In genomic region chr22:35894937-35895708, GRCh38 we compare ENCODE assay signal across 8 cellular contexts.
DNase-seq lines count a peak whose midpoint lies in the region; ATAC-seq, FAIRE-seq and TF ChIP-seq lines count a peak whose summit lies in the region.

No MANE protein-coding gene starts in this region.

- no peak overlapping the region for H3K9ac ChIP-seq in kidney (ENCODE audit: low read length in 2 of 2)

- POLR2A ChIA-PET in MCF 10A (lab: Yijun Ruan, JAX) = interaction anchor here (0.8 to 6.8 kb wide), 17 partner anchors 10 to 267 kb away, joined by 3 to 155 read pairs (median 5); partner anchors contain the start of gene RBFOX2

- TF ChIP-seq CTCF in HFFc6 (IDR thresholded peaks at IDR 0.05) (no peak), MCF 10A (IDR thresholded peaks at IDR 0.05; ENCODE audit: unreplicated experiment) (no peak), kidney (IDR thresholded peaks at IDR 0.05; ENCODE audit: borderline replicate concordance, extremely low read depth, insufficient read depth) (no peak)

- CTCF ChIA-PET in MCF 10A (lab: Yijun Ruan, JAX) = interaction anchor here (1.0 to 4.8 kb wide), 4 partner anchors 15 to 55 kb away, joined by 3 to 32 read pairs (median 8); no protein-coding TSS in a partner anchor

- H3K4me1 Mint-ChIP-seq in HFFc6 (ENCODE audit: low read depth) (peaks cover 72% of the 10 kb centered on the region), MCF 10A (ENCODE audit: insufficient read depth, unreplicated experiment) (peaks cover 42% of the 10 kb centered on the region), T-helper 17 cell (peaks cover 3% of the 10 kb centered on the region)
- H3K4me1 Mint-ChIP-seq in stimulated activated effector memory CD8-positive, alpha-beta T cell treated with anti-CD3 and anti-CD28 coated beads, Interleukin-12 subunit alpha, Interleukin-12 subunit beta, amount 100 ng/mL, for 72 hours = no peaks in the 10 kb centered on the region

- no peak for FAIRE-seq in kidney (lab: Jason Lieb, UNC)

- no peaks in the 10 kb centered on the region for H3K36me3 Mint-ChIP-seq in HFFc6 (ENCODE audit: low read depth)
- H3K36me3 Mint-ChIP-seq in MCF 10A (ENCODE audit: insufficient read depth, unreplicated experiment) = no peaks in the 10 kb centered on the region
- no peaks in the 10 kb centered on the region for H3K36me3 Mint-ChIP-seq in stimulated activated effector memory CD8-positive, alpha-beta T cell treated with anti-CD3 and anti-CD28 coated beads, Interleukin-12 subunit alpha, Interleukin-12 subunit beta, amount 100 ng/mL, for 72 hours
- H3K36me3 Mint-ChIP-seq in T-helper 17 cell (ENCODE audit: low read depth) = peaks cover 3% of the 10 kb centered on the region

- no peaks in the 10 kb centered on the region for H3K36me3 ChIP-seq in kidney (ENCODE audit: control insufficient read depth in 1 of 2, insufficient read depth in 2 of 2, low read length in 2 of 2)

- ATAC-seq in stimulated activated effector memory CD8-positive, alpha-beta T cell treated with anti-CD3 and anti-CD28 coated beads, Interleukin-12 subunit alpha, Interleukin-12 subunit beta, amount 100 ng/mL, for 72 hours = peak; percentile 43
- no peak for ATAC-seq in HG02852 (IDR thresholded peaks at IDR 0.05; ENCODE audit: unreplicated experiment)
- ATAC-seq in T-helper 17 cell = no peak

- no peaks in the 10 kb centered on the region for H3K9me3 Mint-ChIP-seq in HFFc6
- no peaks in the 10 kb centered on the region for H3K9me3 Mint-ChIP-seq in MCF 10A (ENCODE audit: unreplicated experiment)
- H3K9me3 Mint-ChIP-seq in stimulated activated effector memory CD8-positive, alpha-beta T cell treated with anti-CD3 and anti-CD28 coated beads, Interleukin-12 subunit alpha, Interleukin-12 subunit beta, amount 100 ng/mL, for 72 hours = no peaks in the 10 kb centered on the region

- DNase-seq in HFFc6 = peak; percentile 91
- DNase-seq in MCF 10A (ENCODE audit: unreplicated experiment) = peak; percentile 96
- no peak for DNase-seq in kidney
- DNase-seq in stimulated activated effector memory CD8-positive, alpha-beta T cell treated with anti-CD3 and anti-CD28 coated beads, Interleukin-12 subunit alpha, Interleukin-12 subunit beta, amount 100 ng/mL, for 72 hours (ENCODE audit: low spot score in 2 of 2) = no peak
- no peak for DNase-seq in activated CD4-positive, CD25-positive, alpha-beta regulatory T cell treated with anti-CD3 and anti-CD28 coated beads, Interleukin-2, amount 50 U/mL, for 72 hours
- DNase-seq in T-helper 17 cell = no peak
- no peak for DNase-seq in activated T-cell treated with anti-CD3 and anti-CD28 coated beads, Interleukin-2, amount 50 U/mL, for 48 hours

- peaks cover 8 to 12% of the 10 kb centered on the region in 2 donors for H3K4me1 ChIP-seq in kidney (ENCODE audit: control insufficient read depth in 1 of 2, insufficient read depth in 1 of 2, low read depth in 1 of 2, low read length in 2 of 2)

- H3K27ac ChIP-seq in kidney (ENCODE audit: low read depth in 2 of 2, low read length in 2 of 2) = no peak overlapping the region

- H3K4me3 Mint-ChIP-seq in HFFc6 (peak overlapping the region; percentile 53), MCF 10A (ENCODE audit: unreplicated experiment) (peak overlapping the region; percentile 79), T-helper 17 cell (no peak overlapping the region)
- H3K4me3 Mint-ChIP-seq in stimulated activated effector memory CD8-positive, alpha-beta T cell treated with anti-CD3 and anti-CD28 coated beads, Interleukin-12 subunit alpha, Interleukin-12 subunit beta, amount 100 ng/mL, for 72 hours = peak overlapping the region; percentile 25

- H3K27me3 Mint-ChIP-seq in HFFc6 (ENCODE audit: insufficient read depth) (no peaks in the 10 kb centered on the region; the same call in 1 of the 2 replicates), MCF 10A (ENCODE audit: insufficient read depth, unreplicated experiment) (no peaks in the 10 kb centered on the region), T-helper 17 cell (peaks cover 44% of the 10 kb centered on the region)

- H3K9me3 ChIP-seq in kidney (ENCODE audit: control insufficient read depth in 1 of 2, low read length in 2 of 2) (no peaks in the 10 kb centered on the region), T-helper 17 cell (ENCODE audit: control insufficient read depth, low read length, poor library complexity, severe bottlenecking) (no peaks in the 10 kb centered on the region)

- H3K4me3 ChIP-seq in kidney (ENCODE audit: low read length in 2 of 2) = peak overlapping the region; percentile 20 to 30

- intact Hi-C loops in MCF 10A (cut with micrococcal nuclease) = loop anchor here (1.0 kb wide), 1 partner anchor 57 kb away; no protein-coding TSS in a partner anchor
- intact Hi-C loops in kidney (cut with DNase I) = no loop called here

- BruUV-seq in MCF 10A (replicated peaks; lab: Mats Ljungman, UMichigan) = no TSS peak

- H3K27ac Mint-ChIP-seq in HFFc6 (peak overlapping the region; percentile 54), MCF 10A (ENCODE audit: low read depth, unreplicated experiment) (peak overlapping the region; percentile 90), T-helper 17 cell (no peak overlapping the region)
- H3K27ac Mint-ChIP-seq in stimulated activated effector memory CD8-positive, alpha-beta T cell treated with anti-CD3 and anti-CD28 coated beads, Interleukin-12 subunit alpha, Interleukin-12 subunit beta, amount 100 ng/mL, for 72 hours = peak overlapping the region; percentile 51

Comparison
In these comparisons a context has a peak if more than half of its experiments do, and no peak if none do; other contexts are left out.
1. DNase-seq: peak in HFFc6 (single experiment) and MCF 10A (single experiment); none in kidney (single experiment), stimulated activated effector memory CD8-positive, alpha-beta T cell treated with anti-CD3 and anti-CD28 coated beads, Interleukin-12 subunit alpha, Interleukin-12 subunit beta, amount 100 ng/mL, for 72 hours (0 of 2), activated CD4-positive, CD25-positive, alpha-beta regulatory T cell treated with anti-CD3 and anti-CD28 coated beads, Interleukin-2, amount 50 U/mL, for 72 hours (single experiment), T-helper 17 cell (0 of 3) and activated T-cell treated with anti-CD3 and anti-CD28 coated beads, Interleukin-2, amount 50 U/mL, for 48 hours (0 of 2).